Comparison of ENCODE assay signal across 32 cellular contexts in genomic region chr6:57078808-57079207, GRCh38. TPM values are rescaled to one million over a fixed set of nuclear protein-coding genes. Genes with fewer than 3 reads are reported as not detected.
DNase-seq lines count a peak whose midpoint lies in the region; ATAC-seq, FAIRE-seq and TF ChIP-seq lines count a peak whose summit lies in the region.
"Had no signal": no experiment of that assay in that cellular context is flagged by ENCODE, and none has a peak within 500 bp of the region (broad histone marks: within the 10 kb centered on the region; RNA-seq: fewer than 3 reads in every experiment).

No MANE protein-coding gene starts in this region.

- H3K4me1 Mint-ChIP-seq in stimulated activated naive CD8-positive, alpha-beta T cell treated with anti-CD3 and anti-CD28 coated beads, Interleukin-15, amount 100 ng/mL, for 72 hours = no peaks in the 10 kb centered on the region
- H3K4me1 Mint-ChIP-seq: B cell; CD14-positive monocyte; CD4-positive, alpha-beta memory T cell; CD8-positive, alpha-beta memory T cell had no signal

- H3K79me1 ChIP-seq in IMR-90 (ENCODE audit: low read depth in 1 of 2, low read length in 2 of 2) = 0 out of 4 replicates have a peak, but pooled peaks cover 0 to 3% of the 10 kb centered on the region in 2 experiments

- no peaks in the 10 kb centered on the region for H3K9me3 Mint-ChIP-seq in stimulated activated naive CD8-positive, alpha-beta T cell treated with anti-CD3 and anti-CD28 coated beads, Interleukin-15, amount 100 ng/mL, for 72 hours

- POLR2A ChIA-PET in HepG2 (lab: Yijun Ruan, JAX) = no interaction called here
- POLR2A ChIA-PET in IMR-90 (lab: Charles Lee; ENCODE audit: unreplicated experiment) = no interaction called here

- no peaks in the 10 kb centered on the region for H3K79me2 ChIP-seq in HepG2 (ENCODE audit: insufficient read depth, low read length)

- H3K4me3 ChIP-seq in HepG2 (replicated peaks in 1 of 3; ENCODE audit: insufficient read depth in 1 of 3, low read depth in 2 of 3, low read length in 3 of 3) (no peak overlapping the region), right lobe of liver (no peak overlapping the region), IMR-90 (ENCODE audit: insufficient read depth, low read depth, low read length) (no peak overlapping the region)
- H3K4me3 ChIP-seq: A549; BLaER1; BLaER1 treated with 17β-estradiol and CSF1 and Interleukin-3, amounts not matched to agents 10 nM and 100 nM had no signal

- TF ChIP-seq CTCF in HepG2 (CRISPR knock-in tag; IDR thresholded peaks at IDR 0.05) (no peak), right lobe of liver (IDR thresholded peaks at IDR 0.05) (no peak), IMR-90 (conservative IDR thresholded peaks at IDR 0.05; ENCODE audit: low read depth, low read length) (no peak)

- H2BK20ac ChIP-seq in IMR-90 (ENCODE audit: low read depth, low read length) = no peak overlapping the region

- H2AK5ac ChIP-seq in IMR-90 (ENCODE audit: low read depth, low read length) = no peak overlapping the region

- no peaks in the 10 kb centered on the region for H3K27me3 Mint-ChIP-seq in stimulated activated naive CD8-positive, alpha-beta T cell treated with anti-CD3 and anti-CD28 coated beads, Interleukin-15, amount 100 ng/mL, for 72 hours
- H3K27me3 Mint-ChIP-seq: B cell; CD4-positive, alpha-beta memory T cell; CD4-positive, alpha-beta T cell; CD4-positive, CD25-positive, alpha-beta regulatory T cell had no signal

- dilution Hi-C loops in IMR-90 (cut with HindIII; ENCODE audit: low sequenced_read_pairs, unreplicated experiment) = no loop called here

- peaks cover 9% of the 10 kb centered on the region for H3K4me1 ChIP-seq in HepG2 (ENCODE audit: insufficient read depth, low read length)
- no peaks in the 10 kb centered on the region for H3K4me1 ChIP-seq in right lobe of liver
- H3K4me1 ChIP-seq in IMR-90 (ENCODE audit: control insufficient read depth, insufficient read depth, low read length) = no peaks in the 10 kb centered on the region
- H3K4me1 ChIP-seq: A549, BE2C had no signal

- no peak overlapping the region for H3K4me3 Mint-ChIP-seq in stimulated activated naive CD8-positive, alpha-beta T cell treated with anti-CD3 and anti-CD28 coated beads, Interleukin-15, amount 100 ng/mL, for 72 hours
- H3K4me3 Mint-ChIP-seq: B cell; CD14-positive monocyte; CD4-positive, alpha-beta memory T cell; CD4-positive, alpha-beta T cell; CD4-positive, CD25-positive, alpha-beta regulatory T cell; CD8-positive, alpha-beta memory T cell; CD8-positive, alpha-beta T cell had no signal

- CTCF ChIA-PET in HepG2 (lab: Yijun Ruan, JAX; ENCODE audit: low intra/inter-chr PET ratio, low total read pairs) (no interaction called here), IMR-90 (lab: Yijun Ruan, JAX) (no interaction called here)

- TF ChIP-seq RAD21 in HepG2 (CRISPR knock-in tag; IDR thresholded peaks at IDR 0.05) (no peak), IMR-90 (IDR thresholded peaks at IDR 0.05; ENCODE audit: low read length) (no peak)

- intact Hi-C loops in HepG2 (cut with micrococcal nuclease; ENCODE audit: unreplicated experiment) = no loop called here
- intact Hi-C loops in right lobe of liver (cut with DNase I) = no loop called here
- intact Hi-C loops in IMR-90 (cut with micrococcal nuclease) = no loop called here

- DNase-seq in HepG2 (ENCODE audit: low spot score) (no peak), right lobe of liver (no peak), IMR-90 (no peak)
- no peak for DNase-seq in stimulated activated naive CD8-positive, alpha-beta T cell treated with anti-CD3 and anti-CD28 coated beads, Interleukin-15, amount 100 ng/mL, for 72 hours
- DNase-seq: 8988T; ACHN; AML-193; BE2C; C1 segment of cervical spinal cord; Calu3; CD4-positive, alpha-beta memory T cell; CD4-positive, alpha-beta T cell; CD4-positive, CD25-positive, alpha-beta regulatory T cell; CD8-positive, alpha-beta memory T cell; CD8-positive, alpha-beta T cell; COR-L47; DMS 273 treated with DMSO at 0.1 percent for 48 hours; DMS153; DMS53; DMS79; DMS79 treated with DMSO at 0.1 percent for 48 hours; DND-41; EL had no signal

- no peak overlapping the region for H4K8ac ChIP-seq in IMR-90 (ENCODE audit: low read depth in 2 of 2, low read length in 2 of 2)

- H3K9ac ChIP-seq in HepG2 (ENCODE audit: insufficient read depth, low read depth, low read length) = no peak overlapping the region
- no peak overlapping the region for H3K9ac ChIP-seq in IMR-90 (ENCODE audit: low read depth, low read length)
- H3K9ac ChIP-seq: BLaER1; BLaER1 treated with 17β-estradiol and CSF1 and Interleukin-3, amounts not matched to agents 10 nM and 100 nM had no signal

- H3K9me1 ChIP-seq in IMR-90 (ENCODE audit: insufficient read depth, low read length) = no peaks in the 10 kb centered on the region

- TF ChIP-seq EP300 in HepG2 (IDR thresholded peaks at IDR 0.05; ENCODE audit: low read depth in 2 of 2, low read length in 2 of 2) = no peak
- TF ChIP-seq EP300 in HepG2 (CRISPR knock-in tag; IDR thresholded peaks at IDR 0.05; ENCODE audit: borderline replicate concordance) = no peak

- no peak overlapping the region for H4K91ac ChIP-seq in IMR-90 (ENCODE audit: insufficient read depth, low read depth, low read length)

- H3K9me3 ChIP-seq in HepG2 (ENCODE audit: low read length) (no peaks in the 10 kb centered on the region), right lobe of liver (no peaks in the 10 kb centered on the region), IMR-90 (ENCODE audit: control insufficient read depth, insufficient read depth, low read length) (no peaks in the 10 kb centered on the region; the same call in 1 of the 2 replicates)
- H3K9me3 ChIP-seq: A549, BE2C had no signal

- ATAC-seq in HepG2 (no peak), right lobe of liver (no peak), IMR-90 (ENCODE audit: low read depth) (no peak)
- no peak for ATAC-seq in stimulated activated naive CD8-positive, alpha-beta T cell treated with anti-CD3 and anti-CD28 coated beads, Interleukin-15, amount 100 ng/mL, for 72 hours
- ATAC-seq: A549; CD8-positive, alpha-beta T cell had no signal

- in situ Hi-C loops in HepG2 (cut with HindIII; ENCODE audit: extremely low pct_ligation_motif_present, low pct_unique_long_range_greater_than_20kb) = no loop called here
- in situ Hi-C loops in IMR-90 (cut with MboI; ENCODE audit: low sequenced_read_pairs) = no loop called here

- no peak for FAIRE-seq in HepG2 (lab: Jason Lieb, UNC)
- FAIRE-seq: A204.1, A549, D721Med had no signal

- no peaks in the 10 kb centered on the region; a peak in 1 of 5 replicates for H3K36me3 ChIP-seq in HepG2 (replicated peaks in 1 of 2; ENCODE audit: control insufficient read depth in 1 of 2, insufficient read depth in 2 of 2, low read length in 2 of 2)
- H3K36me3 ChIP-seq in right lobe of liver = no peaks in the 10 kb centered on the region
- H3K36me3 ChIP-seq in IMR-90 (ENCODE audit: control insufficient read depth, insufficient read depth, low read length) = no peaks in the 10 kb centered on the region; the same call in 1 of the 2 replicates
- H3K36me3 ChIP-seq: BE2C had no signal

- H2AK9ac ChIP-seq in IMR-90 (replicated peaks; ENCODE audit: low read depth, low read length, poor library complexity) = no peak overlapping the region

- H2BK15ac ChIP-seq in IMR-90 (ENCODE audit: low read depth, low read length) = no peak overlapping the region

- H2BK120ac ChIP-seq in IMR-90 (ENCODE audit: low read depth, low read length) = no peak overlapping the region

- H4K20me1 ChIP-seq in HepG2 (ENCODE audit: insufficient read depth, low read length) (no peaks in the 10 kb centered on the region), IMR-90 (ENCODE audit: insufficient read depth, low read length) (no peaks in the 10 kb centered on the region)
- H4K20me1 ChIP-seq: BLaER1; BLaER1 treated with 17β-estradiol and CSF1 and Interleukin-3, amounts not matched to agents 10 nM and 100 nM had no signal

- H3K27ac Mint-ChIP-seq in stimulated activated naive CD8-positive, alpha-beta T cell treated with anti-CD3 and anti-CD28 coated beads, Interleukin-15, amount 100 ng/mL, for 72 hours = no peak overlapping the region
- H3K27ac Mint-ChIP-seq: B cell; CD14-positive monocyte; CD4-positive, alpha-beta memory T cell; CD4-positive, alpha-beta T cell; CD4-positive, CD25-positive, alpha-beta regulatory T cell; CD8-positive, alpha-beta memory T cell; CD8-positive, alpha-beta T cell had no signal

- H3K4me2 ChIP-seq in HepG2 (ENCODE audit: low read depth, low read length) = no peak overlapping the region
- H3K4me2 ChIP-seq in IMR-90 (ENCODE audit: low read depth, low read length) = no peak overlapping the region
- H3K4me2 ChIP-seq: A549; BLaER1; BLaER1 treated with 17β-estradiol and CSF1 and Interleukin-3, amounts not matched to agents 10 nM and 100 nM had no signal

- H3K27ac ChIP-seq in HepG2 (ENCODE audit: extremely low read length, insufficient read depth, low read length) (no peak overlapping the region), right lobe of liver (no peak overlapping the region), IMR-90 (ENCODE audit: insufficient read depth, low read length) (no peak overlapping the region)
- H3K27ac ChIP-seq: 22Rv1; A549; BLaER1; BLaER1 treated with 17β-estradiol and CSF1 and Interleukin-3, amounts not matched to agents 10 nM and 100 nM; C4-2B had no signal

- H3K56ac ChIP-seq in IMR-90 (ENCODE audit: extremely low read depth, insufficient read depth, low read length) = no peak overlapping the region

- no peaks in the 10 kb centered on the region for H3K27me3 ChIP-seq in HepG2 (ENCODE audit: control insufficient read depth in 1 of 2, insufficient read depth in 2 of 2, low read length in 2 of 2)
- H3K27me3 ChIP-seq in right lobe of liver = no peaks in the 10 kb centered on the region
- no peaks in the 10 kb centered on the region for H3K27me3 ChIP-seq in IMR-90 (ENCODE audit: control insufficient read depth, insufficient read depth, low read length)
- H3K27me3 ChIP-seq: BE2C; BLaER1; BLaER1 treated with 17β-estradiol and CSF1 and Interleukin-3, amounts not matched to agents 10 nM and 100 nM had no signal

- H3K14ac ChIP-seq in IMR-90 (replicated peaks; ENCODE audit: low read depth, low read length) = no peak overlapping the region

- no TSS peak for BruUV-seq in HepG2 (replicated peaks; lab: Mats Ljungman, UMichigan)
- no TSS peak for BruUV-seq in IMR-90 (replicated peaks; lab: Mats Ljungman, UMichigan)

- no peak overlapping the region for H3K18ac ChIP-seq in IMR-90 (ENCODE audit: low read depth, low read length)

- no peak overlapping the region for H4K5ac ChIP-seq in IMR-90 (ENCODE audit: low read depth, low read length)

- H2BK5ac ChIP-seq in IMR-90 (ENCODE audit: low read depth, low read length, poor library complexity, severe bottlenecking) = no peak overlapping the region

- WGBS in HepG2 (ENCODE audit: low lambda C conversion rate) = 25% methylated on average over 1 of the region's 1 CpG
- 89% methylated on average over 1 of the region's 1 CpG for WGBS in right lobe of liver (ENCODE audit: insufficient coverage, low coverage, low lambda C conversion rate, missing lambda C conversion rate)
- WGBS in IMR-90 (ENCODE audit: extremely low coverage in 2 of 2, insufficient read length in 1 of 2), 2 experiments = no CpG with 5 or more reads among the region's 1 CpG

- no peak overlapping the region for H3K4ac ChIP-seq in IMR-90 (ENCODE audit: low read depth, low read length)

- H2AFZ ChIP-seq in HepG2 (ENCODE audit: low read length) (no peak overlapping the region), IMR-90 (replicated peaks; ENCODE audit: low read length, poor library complexity) (no peak overlapping the region)

- H3K23ac ChIP-seq in IMR-90 (ENCODE audit: low read depth, low read length) = no peak overlapping the region

- TF ChIP-seq POLR2A in HepG2 (IDR thresholded peaks at IDR 0.05; ENCODE audit: insufficient read depth in 1 of 2, low read depth in 2 of 2, low read length in 2 of 2) = no peak
- TF ChIP-seq POLR2A in right lobe of liver (IDR thresholded peaks at IDR 0.05) = no peak
- no peak for TF ChIP-seq POLR2A in IMR-90 (IDR thresholded peaks at IDR 0.05; ENCODE audit: low read depth, low read length)

RNA-seq across cellular contexts. Expression of gene ZNF451, which starts 11.2 kb away (rescaled TPM):
- total RNA-seq in HepG2 (2016; rRNA removed; fragmentation: Illumina TruSeq; extraction: Trizol) = 65.7 and 104 TPM in 2 replicates
- 24.7 and 26.5 TPM in 2 replicates for total RNA-seq in HepG2 (2016; cell fraction: cytosol; rRNA removed; fragmentation: Illumina TruSeq; extraction: Trizol; ENCODE audit: low read depth)
- 63.5 and 86.7 TPM in 2 replicates for total RNA-seq in HepG2 (2016; cell fraction: insoluble cytoplasmic fraction; rRNA removed; fragmentation: Illumina TruSeq; extraction: Trizol)
- total RNA-seq in HepG2 (2016; cell fraction: membrane; rRNA removed; fragmentation: Illumina TruSeq; extraction: Trizol) = 25.8 and 28.9 TPM in 2 replicates
- 114 and 121 TPM in 2 replicates for total RNA-seq in HepG2 (2016; cell fraction: nucleus; rRNA removed; fragmentation: Illumina TruSeq; extraction: Trizol)
- polyA plus RNA-seq in HepG2 (2011; rRNA removed) = 26.8 and 32.1 TPM in 2 replicates
- polyA plus RNA-seq in HepG2 (2011; cell fraction: cytosol; rRNA removed) = 11.2 and 15.5 TPM in 2 replicates
- polyA plus RNA-seq in HepG2 (2011; cell fraction: nucleus; rRNA removed) = 31.4 and 36.5 TPM in 2 replicates
- polyA plus RNA-seq in HepG2 (2012) = 19.2 and 24.0 TPM in 2 replicates
- 2.4 and 2.9 TPM in 2 replicates for polyA plus RNA-seq in HepG2 (2016; cell fraction: cytosol; fragmentation: Illumina TruSeq; extraction: Trizol; ENCODE audit: low read depth)
- 26.3 and 29.7 TPM in 2 replicates for polyA plus RNA-seq in HepG2 (2016; cell fraction: insoluble cytoplasmic fraction; fragmentation: Illumina TruSeq; extraction: Trizol; ENCODE audit: low read depth)
- polyA plus RNA-seq in HepG2 (2016; cell fraction: membrane; fragmentation: Illumina TruSeq; extraction: Trizol; ENCODE audit: low read depth) = 4.3 and 5.0 TPM in 2 replicates
- polyA plus RNA-seq in HepG2 (2016; cell fraction: nucleus; fragmentation: Illumina TruSeq; extraction: Trizol; ENCODE audit: insufficient read depth, low read depth) = 58.1 and 64.8 TPM in 2 replicates
- 41.3 and 48.2 TPM in 2 replicates for polyA minus RNA-seq in HepG2 (2011; rRNA and poly(A)+ RNA removed; ENCODE audit: low replicate concordance)
- polyA minus RNA-seq in HepG2 (2011; cell fraction: cytosol; rRNA and poly(A)+ RNA removed) = 47.5 and 51.5 TPM in 2 replicates
- polyA minus RNA-seq in HepG2 (2011; cell fraction: nucleus; rRNA and poly(A)+ RNA removed) = 297 and 303 TPM in 2 replicates
- 10 to 100 TPM; 14.4 to 24.9 (median 19.1) TPM for total RNA-seq in right lobe of liver
- 48.6 and 63.0 TPM in 2 replicates for total RNA-seq in IMR-90 (2012; rRNA removed)
- polyA plus RNA-seq in IMR-90 (2012; rRNA removed) = 8.0 and 10.0 TPM in 2 replicates
- 1.4 and 2.3 TPM in 2 replicates for polyA plus RNA-seq in IMR-90 (2012; cell fraction: cytosol; rRNA removed)
- polyA plus RNA-seq in IMR-90 (2012; cell fraction: nucleus; rRNA removed; ENCODE audit: low replicate concordance) = 2.6 and 27.7 TPM in 2 replicates

RNA-seq across cellular contexts. Expression of gene KIAA1586, which starts 32.3 kb away (rescaled TPM):
- total RNA-seq in HepG2 (2016; rRNA removed; fragmentation: Illumina TruSeq; extraction: Trizol) (16.9 and 24.7 TPM in 2 replicates), right lobe of liver (1 to 10 TPM; 3.2 to 6.5 (median 4.5) TPM), IMR-90 (2012; rRNA removed) (3.8 and 15.0 TPM in 2 replicates)
- 7.8 and 11.1 TPM in 2 replicates for total RNA-seq in HepG2 (2016; cell fraction: cytosol; rRNA removed; fragmentation: Illumina TruSeq; extraction: Trizol; ENCODE audit: low read depth)
- 17.9 and 29.0 TPM in 2 replicates for total RNA-seq in HepG2 (2016; cell fraction: insoluble cytoplasmic fraction; rRNA removed; fragmentation: Illumina TruSeq; extraction: Trizol)
- total RNA-seq in HepG2 (2016; cell fraction: membrane; rRNA removed; fragmentation: Illumina TruSeq; extraction: Trizol) = 6.8 and 11.8 TPM in 2 replicates
- total RNA-seq in HepG2 (2016; cell fraction: nucleus; rRNA removed; fragmentation: Illumina TruSeq; extraction: Trizol) = 23.4 and 25.1 TPM in 2 replicates
- polyA plus RNA-seq in HepG2 (2011; rRNA removed) (4.2 and 5.5 TPM in 2 replicates), IMR-90 (2012; rRNA removed) (3.5 and 3.6 TPM in 2 replicates)
- polyA plus RNA-seq in HepG2 (2011; cell fraction: cytosol; rRNA removed) = 1.4 and 2.3 TPM in 2 replicates
- polyA plus RNA-seq in HepG2 (2011; cell fraction: nucleus; rRNA removed) = 2.3 and 3.1 TPM in 2 replicates
- polyA plus RNA-seq in HepG2 (2012) = 6.5 and 13.4 TPM in 2 replicates
- polyA plus RNA-seq in HepG2 (2016; cell fraction: cytosol; fragmentation: Illumina TruSeq; extraction: Trizol; ENCODE audit: low read depth) = 5.2 and 5.6 TPM in 2 replicates
- polyA plus RNA-seq in HepG2 (2016; cell fraction: insoluble cytoplasmic fraction; fragmentation: Illumina TruSeq; extraction: Trizol; ENCODE audit: low read depth) = 25.7 and 32.0 TPM in 2 replicates
- polyA plus RNA-seq in HepG2 (2016; cell fraction: membrane; fragmentation: Illumina TruSeq; extraction: Trizol; ENCODE audit: low read depth) = 6.6 and 8.4 TPM in 2 replicates
- polyA plus RNA-seq in HepG2 (2016; cell fraction: nucleus; fragmentation: Illumina TruSeq; extraction: Trizol; ENCODE audit: insufficient read depth, low read depth) = 20.4 and 25.6 TPM in 2 replicates
- 0.91 and 0.94 TPM in 2 replicates for polyA minus RNA-seq in HepG2 (2011; rRNA and poly(A)+ RNA removed; ENCODE audit: low replicate concordance)
- polyA minus RNA-seq in HepG2 (2011; cell fraction: cytosol; rRNA and poly(A)+ RNA removed) = 5.5 and 6.0 TPM in 2 replicates
- 24.6 and 25.6 TPM in 2 replicates for polyA minus RNA-seq in HepG2 (2011; cell fraction: nucleus; rRNA and poly(A)+ RNA removed)
- polyA plus RNA-seq in IMR-90 (2012; cell fraction: cytosol; rRNA removed) = 0.28 and 0.32 TPM in 2 replicates
- polyA plus RNA-seq in IMR-90 (2012; cell fraction: nucleus; rRNA removed; ENCODE audit: low replicate concordance) = 0.15 and 2.2 TPM in 2 replicates
